In genomic region chr6:45431314-45432058, GRCh38 we compare ENCODE assay signal across 21 cellular contexts. TPM values are rescaled to one million over a fixed set of nuclear protein-coding genes. Genes with fewer than 3 reads are reported as not detected.
DNase-seq lines count a peak whose midpoint lies in the region; ATAC-seq and TF ChIP-seq lines count a peak whose summit lies in the region.
"Had no signal": no experiment of that assay in that cellular context is flagged by ENCODE, and none has a peak within 500 bp of the region (broad histone marks: within the 10 kb centered on the region; RNA-seq: fewer than 3 reads in every experiment).

No MANE protein-coding gene starts in this region.

- H3K27me3 Mint-ChIP-seq in T-helper 2 cell treated with Interferon-gamma antibody and Interleukin-4, amounts not matched to agents 5 μg/mL and 100 μg/mL, for 36 hours (ENCODE audit: low read depth): no peaks in the 10 kb centered on the region
- H3K27me3 Mint-ChIP-seq in activated T-helper 17 cell treated with anti-CD3 and anti-CD28 coated beads, Interleukin-2, amount 50 U/mL, for 72 hours: no peaks in the 10 kb centered on the region
- no peaks in the 10 kb centered on the region for H3K27me3 Mint-ChIP-seq in naive thymus-derived CD4-positive, alpha-beta T cell

- no peaks in the 10 kb centered on the region for H4K20me1 ChIP-seq in KMS-11 (ENCODE audit: insufficient read depth)
- H4K20me1 ChIP-seq: BLaER1 treated with 17β-estradiol and CSF1 and Interleukin-3, amounts not matched to agents 10 nM and 100 nM had no signal

- H2AFZ ChIP-seq in KMS-11 (ENCODE audit: low read depth): no peak overlapping the region

- H3K4me2 ChIP-seq in KMS-11: peak overlapping the region; percentile 97

- peaks cover 47% of the 10 kb centered on the region for H3K36me3 Mint-ChIP-seq in T-helper 2 cell treated with Interferon-gamma antibody and Interleukin-4, amounts not matched to agents 5 μg/mL and 100 μg/mL, for 36 hours (ENCODE audit: low read depth)
- peaks cover 77% of the 10 kb centered on the region for H3K36me3 Mint-ChIP-seq in activated T-helper 17 cell treated with anti-CD3 and anti-CD28 coated beads, Interleukin-2, amount 50 U/mL, for 72 hours (ENCODE audit: low read depth)
- H3K36me3 Mint-ChIP-seq in naive thymus-derived CD4-positive, alpha-beta T cell: peaks cover 0 to 26% (median 0%) of the 10 kb centered on the region in 5 donors
- H3K36me3 Mint-ChIP-seq: mesothelial cell of epicardium had no signal

- CTCF ChIA-PET in naive thymus-derived CD4-positive, alpha-beta T cell (lab: Charles Lee): interaction anchor here (1.6 kb wide), 1 partner anchor 283 kb away, joined by 3 read pairs; no protein-coding TSS in a partner anchor

- H3K9ac ChIP-seq in KMS-11: peak overlapping the region; percentile 99
- H3K9ac ChIP-seq: BLaER1 treated with 17β-estradiol and CSF1 and Interleukin-3, amounts not matched to agents 10 nM and 100 nM had no signal

- no peaks in the 10 kb centered on the region; the same call in 1 of the 2 replicates for H3K36me3 ChIP-seq in KMS-11 (ENCODE audit: insufficient read depth)
- no peaks in the 10 kb centered on the region for H3K36me3 ChIP-seq in naive thymus-derived CD4-positive, alpha-beta T cell (ENCODE audit: control insufficient read depth in 2 of 3, insufficient read depth in 3 of 3, low read length in 3 of 3)
- H3K36me3 ChIP-seq: BLaER1 treated with 17β-estradiol and CSF1 and Interleukin-3, amounts not matched to agents 10 nM and 100 nM; stomach; upper lobe of left lung had no signal

- no peaks in the 10 kb centered on the region for H3K27me3 ChIP-seq in KMS-11 (ENCODE audit: insufficient read depth, low read depth)
- H3K27me3 ChIP-seq in naive thymus-derived CD4-positive, alpha-beta T cell (ENCODE audit: control insufficient read depth in 2 of 2, insufficient read depth in 2 of 2, low read length in 2 of 2): no peaks in the 10 kb centered on the region
- H3K27me3 ChIP-seq: upper lobe of left lung had no signal

- TF ChIP-seq CTCF in KMS-11 (conservative IDR thresholded peaks at IDR 0.05; ENCODE audit: low read depth, low read length): no peak

- peaks cover 72% of the 10 kb centered on the region for H3K4me1 Mint-ChIP-seq in T-helper 2 cell treated with Interferon-gamma antibody and Interleukin-4, amounts not matched to agents 5 μg/mL and 100 μg/mL, for 36 hours (ENCODE audit: low read depth)
- peaks cover 44% of the 10 kb centered on the region for H3K4me1 Mint-ChIP-seq in activated T-helper 17 cell treated with anti-CD3 and anti-CD28 coated beads, Interleukin-2, amount 50 U/mL, for 72 hours
- peaks cover 38 to 61% (median 57%) of the 10 kb centered on the region in 7 donors for H3K4me1 Mint-ChIP-seq in naive thymus-derived CD4-positive, alpha-beta T cell

- peak overlapping the region; percentile 90 for H3K4me3 Mint-ChIP-seq in T-helper 2 cell treated with Interferon-gamma antibody and Interleukin-4, amounts not matched to agents 5 μg/mL and 100 μg/mL, for 36 hours
- H3K4me3 Mint-ChIP-seq in activated T-helper 17 cell treated with anti-CD3 and anti-CD28 coated beads, Interleukin-2, amount 50 U/mL, for 72 hours: peak overlapping the region; percentile 92
- H3K4me3 Mint-ChIP-seq in naive thymus-derived CD4-positive, alpha-beta T cell: peak overlapping the region in 7 of 10 donors; percentile 0 to 66 (median 9)
- H3K4me3 Mint-ChIP-seq: mesothelial cell of epicardium had no signal

- H3K27ac Mint-ChIP-seq in T-helper 2 cell treated with Interferon-gamma antibody and Interleukin-4, amounts not matched to agents 5 μg/mL and 100 μg/mL, for 36 hours: peak overlapping the region; percentile 91
- peak overlapping the region; percentile 91 for H3K27ac Mint-ChIP-seq in activated T-helper 17 cell treated with anti-CD3 and anti-CD28 coated beads, Interleukin-2, amount 50 U/mL, for 72 hours
- peak overlapping the region in 4 of 9 donors; percentile 0 to 69 (median 50) for H3K27ac Mint-ChIP-seq in naive thymus-derived CD4-positive, alpha-beta T cell
- H3K27ac Mint-ChIP-seq: mesothelial cell of epicardium had no signal

- H3K27ac ChIP-seq in KMS-11: peak overlapping the region; percentile 95
- no peak overlapping the region for H3K27ac ChIP-seq in naive thymus-derived CD4-positive, alpha-beta T cell (ENCODE audit: low read depth, low read length)
- H3K27ac ChIP-seq: BLaER1 treated with 17β-estradiol and CSF1 and Interleukin-3, amounts not matched to agents 10 nM and 100 nM; upper lobe of left lung had no signal

- H3K9me3 ChIP-seq in naive thymus-derived CD4-positive, alpha-beta T cell (ENCODE audit: control insufficient read depth in 2 of 3, low read length in 3 of 3): no peaks in the 10 kb centered on the region
- H3K9me3 ChIP-seq: BLaER1 treated with 17β-estradiol and CSF1 and Interleukin-3, amounts not matched to agents 10 nM and 100 nM; stomach; upper lobe of left lung had no signal

- POLR2A ChIA-PET in naive thymus-derived CD4-positive, alpha-beta T cell (lab: Charles Lee): interaction anchor here (1.4 kb wide), 1 partner anchor 10 kb away, joined by 6 read pairs; no protein-coding TSS in a partner anchor

- H3K4me3 ChIP-seq in KMS-11 (IDR thresholded peaks at IDR 0.05; ENCODE audit: insufficient read depth, low read depth, low read length): no peak overlapping the region
- H3K4me3 ChIP-seq in naive thymus-derived CD4-positive, alpha-beta T cell (ENCODE audit: low read length): no peak overlapping the region
- H3K4me3 ChIP-seq: BLaER1 treated with 17β-estradiol and CSF1 and Interleukin-3, amounts not matched to agents 10 nM and 100 nM; stomach; upper lobe of left lung had no signal

- no peak for DNase-seq in T-helper 2 cell treated with Interferon-gamma antibody and Interleukin-4, amounts not matched to agents 5 μg/mL and 100 μg/mL, for 36 hours (ENCODE audit: low spot score)
- DNase-seq in T-helper 2 cell (no peak), NCI-H2171 (lab: John Stamatoyannopoulos, UW) (no peak), RPMI8226 (no peak)
- DNase-seq in naive thymus-derived CD4-positive, alpha-beta T cell: no peak
- DNase-seq in stimulated activated CD4-positive, alpha-beta T cell treated with anti-CD3 and anti-CD28 coated beads, Interleukin-4, amount 100 ng/mL, for 24 hours: no peak
- DNase-seq: activated CD4-positive, CD25-positive, alpha-beta regulatory T cell treated with anti-CD3 and anti-CD28 coated beads, Interleukin-2, amount 50 U/mL, for 72 hours; aorta; DMS79 treated with DMSO at 0.1 percent for 48 hours; H7; hippocampal formation; Karpas-422; kidney glomerular epithelial cell; SHP77; stomach; T-helper 9 cell; upper lobe of left lung had no signal

- intact Hi-C loops in naive thymus-derived CD4-positive, alpha-beta T cell (cut with micrococcal nuclease): loop anchor here (1.0 kb wide), 2 partner anchors 8 to 24 kb away; no protein-coding TSS in a partner anchor

- peaks cover 100% of the 10 kb centered on the region for H3K79me2 ChIP-seq in KMS-11 (ENCODE audit: insufficient read depth, low read depth)

- no peaks in the 10 kb centered on the region for H3K9me3 Mint-ChIP-seq in T-helper 2 cell treated with Interferon-gamma antibody and Interleukin-4, amounts not matched to agents 5 μg/mL and 100 μg/mL, for 36 hours
- no peaks in the 10 kb centered on the region for H3K9me3 Mint-ChIP-seq in activated T-helper 17 cell treated with anti-CD3 and anti-CD28 coated beads, Interleukin-2, amount 50 U/mL, for 72 hours
- no peaks in the 10 kb centered on the region for H3K9me3 Mint-ChIP-seq in naive thymus-derived CD4-positive, alpha-beta T cell
- H3K9me3 Mint-ChIP-seq: mesothelial cell of epicardium had no signal

- H3K4me1 ChIP-seq in KMS-11 (ENCODE audit: low read depth, poor library complexity, severe bottlenecking): peaks cover 100% of the 10 kb centered on the region
- H3K4me1 ChIP-seq in naive thymus-derived CD4-positive, alpha-beta T cell (ENCODE audit: control insufficient read depth in 2 of 2, insufficient read depth in 2 of 2, low read length in 2 of 2): peaks cover 15 to 24% of the 10 kb centered on the region in 2 donors

- peak; percentile 31 for ATAC-seq in activated T-helper 17 cell treated with anti-CD3 and anti-CD28 coated beads, Interleukin-2, amount 50 U/mL, for 72 hours (replicated peaks)
- ATAC-seq in naive thymus-derived CD4-positive, alpha-beta T cell: peak; percentile 31

RNA-seq across cellular contexts. Expression of gene SUPT3H, which starts 53.8 kb away (rescaled TPM):
- total RNA-seq in activated T-helper 17 cell treated with anti-CD3 and anti-CD28 coated beads, Interleukin-2, amount 50 U/mL, for 72 hours: 10 to 100 TPM; 12.1 to 20.0 TPM
- total RNA-seq in naive thymus-derived CD4-positive, alpha-beta T cell: 10 to 100 TPM in 4 of 5 experiments, 1 to 10 TPM in 1; 10.0 to 16.0 (median 12.7) TPM
- polyA plus RNA-seq in naive thymus-derived CD4-positive, alpha-beta T cell: 10 to 100 TPM in 1 of 2 donors, 1 to 10 TPM in 1; 8.0 to 15.5 TPM

Comparison
In these comparisons a context has a peak if more than half of its experiments do, and no peak if none do; other contexts are left out.
1. H3K4me3 Mint-ChIP-seq: peak in every context shown above with its lines; median percentile 92 in activated T-helper 17 cell treated with anti-CD3 and anti-CD28 coated beads, Interleukin-2, amount 50 U/mL, for 72 hours; 90 in T-helper 2 cell treated with Interferon-gamma antibody and Interleukin-4, amounts not matched to agents 5 μg/mL and 100 μg/mL, for 36 hours; 9 in naive thymus-derived CD4-positive, alpha-beta T cell.